Comparison of ENCODE assay signal across 9 cellular contexts in genomic region chr4:55395218-55395528, GRCh38. TPM values are rescaled to one million over a fixed set of nuclear protein-coding genes. Genes with fewer than 3 reads are reported as not detected.
A peak's percentile ranks its signal among the peaks of the same experiment; 100 is the strongest.
DNase-seq lines count a peak whose midpoint lies in the region; ATAC-seq, FAIRE-seq and TF ChIP-seq lines count a peak whose summit lies in the region.
"Had no signal": no experiment of that assay in that cellular context is flagged by ENCODE, and none has a peak within 500 bp of the region (broad histone marks: within the 10 kb centered on the region; RNA-seq: fewer than 3 reads in every experiment).

No MANE protein-coding gene starts in this region.

- ATAC-seq in activated CD4-positive, alpha-beta T cell treated with anti-CD3 and anti-CD28 coated beads for 36 hours: no peak

- intact Hi-C loops in activated CD4-positive, alpha-beta T cell treated with anti-CD3 and anti-CD28 coated beads for 36 hours (cut with DNase I, micrococcal nuclease): loop anchor here (1.0 to 5.0 kb wide), 7 partner anchors 37 to 1582 kb away; partner anchors contain the start of genes CLOCK (in 2 of the 2), EXOC1 (in 2 of the 2), SRD5A3 (in 2 of the 2) and NOA1 (in 1 of the 2)

- peaks cover 24% of the 10 kb centered on the region for H3K36me3 Mint-ChIP-seq in activated CD4-positive, alpha-beta T cell treated with anti-CD3 and anti-CD28 coated beads for 36 hours (ENCODE audit: low read depth)

- CTCF ChIA-PET in activated CD4-positive, alpha-beta T cell treated with anti-CD3 and anti-CD28 coated beads for 36 hours (lab: Charles Lee): interaction anchor here (0.6 to 2.1 kb wide), 12 partner anchors 13 to 1378 kb away, joined by 3 to 11 read pairs (median 4); partner anchors contain the start of gene SRD5A3
- CTCF ChIA-PET in RWPE1 (lab: Yijun Ruan, JAX): interaction anchor here (0.6 to 1.5 kb wide), 4 partner anchors 49 to 631 kb away, joined by 4 to 6 read pairs (median 6); partner anchors contain the start of gene SRD5A3

- POLR2A ChIA-PET in activated CD4-positive, alpha-beta T cell treated with anti-CD3 and anti-CD28 coated beads for 36 hours (lab: Charles Lee): interaction anchor here (0.6 kb wide), 1 partner anchor 22 kb away, joined by 6 read pairs; no protein-coding TSS in a partner anchor
- POLR2A ChIA-PET in RWPE1 (lab: Yijun Ruan, JAX; ENCODE audit: low non-redundant PET): interaction anchor here (0.5 to 0.7 kb wide), 4 partner anchors 45 to 214 kb away, joined by 3 to 8 read pairs (median 6); no protein-coding TSS in a partner anchor

- TF ChIP-seq CTCF in RWPE1 (conservative IDR thresholded peaks at IDR 0.05; ENCODE audit: low read depth) (0 out of 2 replicates have a peak, but pooled peaks have one; percentile 10), fibroblast of the aortic adventitia (IDR thresholded peaks at IDR 0.05; ENCODE audit: insufficient read depth, low read length) (peak; percentile 27)

- peaks cover 30% of the 10 kb centered on the region for H3K4me1 Mint-ChIP-seq in activated CD4-positive, alpha-beta T cell treated with anti-CD3 and anti-CD28 coated beads for 36 hours

- peak overlapping the region; percentile 92 for H3K27ac ChIP-seq in RWPE1
- H3K27ac ChIP-seq in small intestine (ENCODE audit: low read depth in 1 of 2, low read length in 1 of 2): peak overlapping the region; percentile 97 to 99

- peaks cover 3 to 7% of the 10 kb centered on the region in 2 donors for H3K4me1 ChIP-seq in small intestine (ENCODE audit: control insufficient read depth in 2 of 2, insufficient read depth in 1 of 2, low read depth in 1 of 2, low read length in 1 of 2)

- H3K27me3 Mint-ChIP-seq in activated CD4-positive, alpha-beta T cell treated with anti-CD3 and anti-CD28 coated beads for 36 hours: no peaks in the 10 kb centered on the region

- no peaks in the 10 kb centered on the region for H3K27me3 ChIP-seq in small intestine (ENCODE audit: control insufficient read depth in 2 of 2, insufficient read depth in 2 of 2, low read length in 2 of 2)

- no peaks in the 10 kb centered on the region for H3K9me3 ChIP-seq in small intestine (ENCODE audit: control insufficient read depth, low read depth)

- H3K36me3 ChIP-seq in small intestine (ENCODE audit: control insufficient read depth in 2 of 2, insufficient read depth in 2 of 2, low read length in 2 of 2): no peaks in the 10 kb centered on the region

- 1 to 2% (median 1%) methylated on average over 4 of the region's 4 CpGs for WGBS in small intestine, 3 donors

- peak overlapping the region; percentile 89 for H3K4me3 Mint-ChIP-seq in activated CD4-positive, alpha-beta T cell treated with anti-CD3 and anti-CD28 coated beads for 36 hours

- H3K9me3 Mint-ChIP-seq in activated CD4-positive, alpha-beta T cell treated with anti-CD3 and anti-CD28 coated beads for 36 hours (ENCODE audit: low read depth): no peaks in the 10 kb centered on the region

- no peak for DNase-seq in activated CD4-positive, alpha-beta T cell treated with anti-CD3 and anti-CD28 coated beads for 36 hours
- DNase-seq in activated CD4-positive, alpha-beta T cell treated with anti-CD3 and anti-CD28 coated beads for 4 hours: no peak
- DNase-seq in RWPE1 (ENCODE audit: low spot score) (no peak), fibroblast of the aortic adventitia (ENCODE audit: low read depth) (no peak), small intestine (no peak), SKM-1 treated with dmso at 0.1 percent for 144 hours (lab: John Stamatoyannopoulos, UW; ENCODE audit: unreplicated experiment) (no peak), dedifferentiated amniotic fluid mesenchymal stem cell (ENCODE audit: extremely low spot score) (no peak), HuH-7 (ENCODE audit: low spot score) (no peak)

- FAIRE-seq in small intestine (lab: Jason Lieb, UNC): no peak
- FAIRE-seq: endometrium had no signal

- peak overlapping the region; percentile 89 for H3K27ac Mint-ChIP-seq in activated CD4-positive, alpha-beta T cell treated with anti-CD3 and anti-CD28 coated beads for 36 hours

- H3K4me3 ChIP-seq in fibroblast of the aortic adventitia (ENCODE audit: low read depth, low read length) (peak overlapping the region; percentile 76), small intestine (ENCODE audit: low read depth in 1 of 2, low read length in 2 of 2) (peak overlapping the region; percentile 88 to 94)

RNA-seq across cellular contexts. Expression of gene TMEM165, which starts 0.6 kb away (rescaled TPM):
- 10 to 100 TPM; 43.4 to 49.5 TPM for total RNA-seq in activated CD4-positive, alpha-beta T cell treated with anti-CD3 and anti-CD28 coated beads for 36 hours
- 112 and 131 TPM in 2 replicates for total RNA-seq in fibroblast of the aortic adventitia (ENCODE audit: low replicate concordance)
- 10 to 100 TPM; 26.7 to 52.4 (median 27.7) TPM for polyA plus RNA-seq in small intestine

RNA-seq across cellular contexts. Expression of gene SRD5A3, which starts 49.1 kb away (rescaled TPM):
- 10 to 100 TPM; 20.5 to 24.6 TPM for total RNA-seq in activated CD4-positive, alpha-beta T cell treated with anti-CD3 and anti-CD28 coated beads for 36 hours
- 4.8 and 22.2 TPM in 2 replicates for total RNA-seq in fibroblast of the aortic adventitia (ENCODE audit: low replicate concordance)
- polyA plus RNA-seq in small intestine: 1 to 10 TPM; 4.6 to 9.8 (median 9.1) TPM
